15 cellular contexts compared by ENCODE assay signal in the genomic region with DNA sequence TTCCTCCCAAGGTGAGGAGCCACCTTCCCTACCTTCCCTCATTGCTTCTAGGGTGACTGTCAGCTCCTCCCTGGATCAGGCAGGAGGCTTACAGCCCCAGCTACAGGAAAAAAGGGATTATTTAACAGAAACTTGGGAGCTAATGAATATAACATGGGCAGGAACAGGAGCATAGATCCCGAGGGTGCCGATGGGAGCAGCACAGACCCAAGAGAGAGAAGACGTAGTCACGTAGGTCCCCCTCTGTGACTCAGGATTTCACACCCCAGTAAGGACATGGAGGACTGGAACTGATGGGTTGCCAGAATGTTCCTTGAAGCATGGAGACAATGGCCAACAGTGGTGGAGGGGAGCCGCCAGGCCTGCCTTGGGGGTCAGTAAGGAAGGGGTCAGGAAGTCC. TPM values are rescaled to one million over a fixed set of nuclear protein-coding genes. Genes with fewer than 3 reads are reported as not detected.
DNase-seq lines count a peak whose midpoint lies in the region; ATAC-seq, FAIRE-seq and TF ChIP-seq lines count a peak whose summit lies in the region.
"Had no signal": no experiment of that assay in that cellular context is flagged by ENCODE, and none has a peak within 500 bp of the region (broad histone marks: within the 10 kb centered on the region; RNA-seq: fewer than 3 reads in every experiment).

No MANE protein-coding gene starts in this region.

- TF ChIP-seq POLR2A in H1 (IDR thresholded peaks at IDR 0.05; ENCODE audit: control extremely low read depth in 1 of 2, low read depth in 2 of 2, low read length in 2 of 2) = no peak

- no peak overlapping the region for H3K9ac ChIP-seq in H1 (replicated peaks in 1 of 4; ENCODE audit: extremely low read depth in 1 of 4, low read depth in 3 of 4, low read length in 3 of 4)

- H4K91ac ChIP-seq in H1 (replicated peaks; ENCODE audit: insufficient read length, low read length) = no peak overlapping the region

- no peak overlapping the region for H3K4me3 Mint-ChIP-seq in CD4-positive, CD25-positive, alpha-beta regulatory T cell
- H3K4me3 Mint-ChIP-seq in CD4-positive, alpha-beta memory T cell = peak overlapping the region in 1 of 8 donors; percentile 49
- H3K4me3 Mint-ChIP-seq in progenitor cell of endocrine pancreas (ENCODE audit: low read depth) (no peak overlapping the region), HFFc6 (no peak overlapping the region)
- H3K4me3 Mint-ChIP-seq: CD14-positive monocyte, GM23338, H9, IgD-negative memory B cell had no signal

- H3K9me3 ChIP-seq in CD4-positive, CD25-positive, alpha-beta regulatory T cell (ENCODE audit: control insufficient read depth in 2 of 2, low read length in 2 of 2) = no peaks in the 10 kb centered on the region
- H3K9me3 ChIP-seq in CD4-positive, alpha-beta memory T cell (ENCODE audit: control insufficient read depth in 1 of 2, low read length in 2 of 2) = no peaks in the 10 kb centered on the region
- peaks cover 0 to 3% of the 10 kb centered on the region in 2 experiments; a peak in 1 of 4 replicates for H3K9me3 ChIP-seq in H1 (ENCODE audit: insufficient read depth in 2 of 2, low read depth in 1 of 2, low read length in 1 of 2)

- TF ChIP-seq RAD21 in H1 (IDR thresholded peaks at IDR 0.05 in 1 of 2, conservative IDR thresholded peaks at IDR 0.05 in 1 of 2; ENCODE audit: low read depth in 2 of 2, low read length in 2 of 2) = no peak

- H3K79me2 ChIP-seq in H1 (ENCODE audit: control insufficient read depth in 1 of 2, insufficient read depth in 2 of 2, low read length in 2 of 2) = no peaks in the 10 kb centered on the region

- CTCF ChIA-PET in CD4-positive, alpha-beta memory T cell (lab: Charles Lee; ENCODE audit: partially characterized antibody) = no interaction called here
- CTCF ChIA-PET in H1 (lab: Charles Lee; ENCODE audit: partially characterized antibody) = interaction anchor here (0.6 kb wide), 1 partner anchor 487 kb away, joined by 3 read pairs; no protein-coding TSS in a partner anchor

- no peak overlapping the region for H3K4me2 ChIP-seq in H1 (ENCODE audit: insufficient read depth in 1 of 2, low read depth in 2 of 2, low read length in 2 of 2)
- H3K4me2 ChIP-seq: A549, GM23338 had no signal

- no peaks in the 10 kb centered on the region for H3K79me1 ChIP-seq in H1 (ENCODE audit: low read depth, low read length)

- no peak overlapping the region for H2BK120ac ChIP-seq in H1 (replicated peaks; ENCODE audit: low read depth, low read length)

- TF ChIP-seq CTCF in H1 (IDR thresholded peaks at IDR 0.05; ENCODE audit: control extremely low read depth in 1 of 3, insufficient read depth in 1 of 3, low read depth in 1 of 3, low read length in 3 of 3) = no peak
- TF ChIP-seq CTCF in progenitor cell of endocrine pancreas (IDR thresholded peaks at IDR 0.05; ENCODE audit: unreplicated experiment) = no peak
- TF ChIP-seq CTCF in HFFc6 (IDR thresholded peaks at IDR 0.05) = no peak

- H3K27me3 ChIP-seq in CD4-positive, CD25-positive, alpha-beta regulatory T cell (ENCODE audit: control insufficient read depth, insufficient read depth, low read length) = peaks cover 7% of the 10 kb centered on the region
- no peaks in the 10 kb centered on the region for H3K27me3 ChIP-seq in CD4-positive, alpha-beta memory T cell (ENCODE audit: insufficient read depth, low read length)
- no peaks in the 10 kb centered on the region for H3K27me3 ChIP-seq in H1 (replicated peaks in 1 of 4; ENCODE audit: control insufficient read depth in 3 of 4, extremely low read depth in 1 of 4, insufficient read depth in 3 of 4, low read length in 3 of 4)

- 0 out of 2 replicates have a peak overlapping the region, but pooled peaks have one; percentile 8 for H4K8ac ChIP-seq in H1 (ENCODE audit: extremely low read depth, insufficient read depth, low read length)

- no peak overlapping the region for H2AK5ac ChIP-seq in H1 (ENCODE audit: low read depth, low read length)

- no peak overlapping the region for H2AFZ ChIP-seq in H1 (ENCODE audit: low read length)
- H2AFZ ChIP-seq: GM23338 had no signal

- H3K23ac ChIP-seq in H1 (ENCODE audit: insufficient read length) = no peak overlapping the region

- no peak overlapping the region for H2BK12ac ChIP-seq in H1 (ENCODE audit: low read depth, low read length)

- peaks cover 4% of the 10 kb centered on the region for H3K4me1 ChIP-seq in CD4-positive, CD25-positive, alpha-beta regulatory T cell (ENCODE audit: control insufficient read depth, insufficient read depth, low read length, poor library complexity, severe bottlenecking)
- H3K4me1 ChIP-seq in CD4-positive, alpha-beta memory T cell (ENCODE audit: insufficient read depth, low read length) = peaks cover 26% of the 10 kb centered on the region
- peaks cover 0 to 2% (median 0%) of the 10 kb centered on the region in 4 experiments; a peak in 1 of 7 replicates for H3K4me1 ChIP-seq in H1 (replicated peaks in 1 of 4; ENCODE audit: control insufficient read depth in 3 of 4, insufficient read depth in 4 of 4, low read length in 3 of 4)
- H3K4me1 ChIP-seq: A549 had no signal

- no peak overlapping the region for H3K4me3 ChIP-seq in CD4-positive, CD25-positive, alpha-beta regulatory T cell (ENCODE audit: low read depth, low read length)
- no peak overlapping the region for H3K4me3 ChIP-seq in CD4-positive, alpha-beta memory T cell (ENCODE audit: low read length in 2 of 2)
- no peak overlapping the region for H3K4me3 ChIP-seq in H1 (ENCODE audit: extremely low read depth in 1 of 4, insufficient read depth in 2 of 4, low read depth in 3 of 4, low read length in 4 of 4)
- H3K4me3 ChIP-seq: A549, GM12878, GM23338 had no signal

- H3K27me3 Mint-ChIP-seq in CD4-positive, CD25-positive, alpha-beta regulatory T cell = peaks cover 11% of the 10 kb centered on the region
- H3K27me3 Mint-ChIP-seq in CD4-positive, alpha-beta memory T cell = no peaks in the 10 kb centered on the region
- H3K27me3 Mint-ChIP-seq in progenitor cell of endocrine pancreas (peaks cover 17% of the 10 kb centered on the region), HFFc6 (ENCODE audit: insufficient read depth) (peaks cover 41% of the 10 kb centered on the region)

- H3K27ac ChIP-seq in CD4-positive, CD25-positive, alpha-beta regulatory T cell (ENCODE audit: insufficient read depth, low read length, poor library complexity, severe bottlenecking) = no peak overlapping the region
- no peak overlapping the region for H3K27ac ChIP-seq in CD4-positive, alpha-beta memory T cell (ENCODE audit: low read depth, low read length)
- H3K27ac ChIP-seq in H1 (ENCODE audit: low read depth, low read length) = no peak overlapping the region
- H3K27ac ChIP-seq: A549 had no signal

- no peak overlapping the region for H3K4ac ChIP-seq in H1 (replicated peaks; ENCODE audit: insufficient read length, low read depth, low read length)

- peak overlapping the region in 2 of 3 donors; percentile 61 to 72 for H3K27ac Mint-ChIP-seq in CD4-positive, CD25-positive, alpha-beta regulatory T cell
- peak overlapping the region in 4 of 7 donors; percentile 25 to 72 (median 62) for H3K27ac Mint-ChIP-seq in CD4-positive, alpha-beta memory T cell
- peak overlapping the region; percentile 66 for H3K27ac Mint-ChIP-seq in progenitor cell of endocrine pancreas
- no peak overlapping the region for H3K27ac Mint-ChIP-seq in HFFc6
- H3K27ac Mint-ChIP-seq: CD14-positive monocyte, GM23338, H9, IgD-negative memory B cell had no signal

- H4K20me1 ChIP-seq in H1 (replicated peaks in 1 of 2; ENCODE audit: control insufficient read depth in 1 of 2, insufficient read depth in 2 of 2, low read length in 2 of 2) = no peaks in the 10 kb centered on the region

- no peaks in the 10 kb centered on the region for H3K36me3 ChIP-seq in CD4-positive, CD25-positive, alpha-beta regulatory T cell (ENCODE audit: control insufficient read depth, insufficient read depth, low read length)
- no peaks in the 10 kb centered on the region for H3K36me3 ChIP-seq in CD4-positive, alpha-beta memory T cell (ENCODE audit: insufficient read depth, low read length)
- H3K36me3 ChIP-seq in H1 (ENCODE audit: control insufficient read depth in 2 of 4, insufficient read depth in 4 of 4, low read length in 3 of 4) = no peaks in the 10 kb centered on the region

- no peak for DNase-seq in CD4-positive, CD25-positive, alpha-beta regulatory T cell
- DNase-seq in CD4-positive, alpha-beta memory T cell = no peak
- DNase-seq in H1 (ENCODE audit: low read depth in 1 of 2, low spot score in 2 of 2) (no peak), progenitor cell of endocrine pancreas (ENCODE audit: low spot score, unreplicated experiment) (no peak), HFFc6 (no peak)
- DNase-seq: Calu3, DMS 273 treated with DMSO at 0.1 percent for 48 hours, DMS79, H9 had no signal

- H2BK5ac ChIP-seq in H1 (ENCODE audit: low read depth, low read length) = no peak overlapping the region

- peaks cover 6 to 24% (median 10%) of the 10 kb centered on the region in 4 donors for H3K4me1 Mint-ChIP-seq in CD4-positive, CD25-positive, alpha-beta regulatory T cell
- peaks cover 20 to 37% (median 23%) of the 10 kb centered on the region in 4 donors for H3K4me1 Mint-ChIP-seq in CD4-positive, alpha-beta memory T cell
- H3K4me1 Mint-ChIP-seq in progenitor cell of endocrine pancreas (ENCODE audit: low read depth) = no peaks in the 10 kb centered on the region
- no peaks in the 10 kb centered on the region for H3K4me1 Mint-ChIP-seq in HFFc6 (ENCODE audit: low read depth)
- H3K4me1 Mint-ChIP-seq: IgD-negative memory B cell had no signal

- no peak overlapping the region for H2BK20ac ChIP-seq in H1 (ENCODE audit: low read length)

- H3K14ac ChIP-seq in H1 (ENCODE audit: insufficient read length) = no peak overlapping the region

- no peaks in the 10 kb centered on the region for H3K23me2 ChIP-seq in H1 (ENCODE audit: low read depth, low read length)

- 92% methylated on average over 5 of the region's 5 CpGs; no CpG with 5 or more reads in 1 of the 2 experiments for WGBS in H1 (ENCODE audit: extremely low coverage in 1 of 2, insufficient coverage in 1 of 2, insufficient read length in 1 of 2, insufficient replicate concordance in 2 of 2, low coverage in 1 of 2, low lambda C conversion rate in 2 of 2, missing lambda C conversion rate in 1 of 2), 2 experiments

- H3K36me3 Mint-ChIP-seq in CD4-positive, CD25-positive, alpha-beta regulatory T cell = no peaks in the 10 kb centered on the region
- no peaks in the 10 kb centered on the region for H3K36me3 Mint-ChIP-seq in CD4-positive, alpha-beta memory T cell
- H3K36me3 Mint-ChIP-seq in progenitor cell of endocrine pancreas (ENCODE audit: insufficient read depth) (no peaks in the 10 kb centered on the region), HFFc6 (ENCODE audit: low read depth) (no peaks in the 10 kb centered on the region)

- H3K56ac ChIP-seq in H1 (replicated peaks; ENCODE audit: insufficient read length, low read depth, low read length) = no peak overlapping the region

- no peak for TF ChIP-seq EP300 in H1 (IDR thresholded peaks at IDR 0.05; ENCODE audit: borderline replicate concordance in 1 of 2, low read depth in 2 of 2, low read length in 2 of 2)

- POLR2A ChIA-PET in CD4-positive, alpha-beta memory T cell (lab: Charles Lee; ENCODE audit: partially characterized antibody) = no interaction called here
- POLR2A ChIA-PET in H1 (lab: Charles Lee; ENCODE audit: partially characterized antibody) = no interaction called here

- no peak overlapping the region for H4K5ac ChIP-seq in H1 (ENCODE audit: insufficient read length, low read depth, low read length)

- no peak overlapping the region for H3K18ac ChIP-seq in H1 (ENCODE audit: extremely low read depth, low read length)

- intact Hi-C loops in CD4-positive, alpha-beta memory T cell (cut with micrococcal nuclease) = no loop called here

- H2BK15ac ChIP-seq in H1 (ENCODE audit: low read length) = no peak overlapping the region

- ATAC-seq in CD4-positive, CD25-positive, alpha-beta regulatory T cell (ENCODE audit: low read depth in 2 of 2) = no peak
- ATAC-seq in HG03025 (IDR thresholded peaks at IDR 0.05; ENCODE audit: low FRiP score, unreplicated experiment) = no peak
- ATAC-seq: A549, GM12878, GM23338 had no signal

- no peak for FAIRE-seq in H1 (lab: Jason Lieb, UNC)
- FAIRE-seq: A549, GM12878 had no signal

- H3K9me3 Mint-ChIP-seq in CD4-positive, CD25-positive, alpha-beta regulatory T cell = peaks cover 0 to 7% (median 2%) of the 10 kb centered on the region in 7 donors
- H3K9me3 Mint-ChIP-seq in CD4-positive, alpha-beta memory T cell = peaks cover 0 to 7% (median 3%) of the 10 kb centered on the region in 8 donors
- H3K9me3 Mint-ChIP-seq in progenitor cell of endocrine pancreas (ENCODE audit: low read depth) (peaks cover 3% of the 10 kb centered on the region), HFFc6 (no peaks in the 10 kb centered on the region)

RNA-seq across cellular contexts. Expression of a gene that starts 10.3 kb away (rescaled TPM):
- total RNA-seq in CD4-positive, CD25-positive, alpha-beta regulatory T cell = 118 TPM
- polyA plus RNA-seq in CD4-positive, CD25-positive, alpha-beta regulatory T cell = 1 to 10 TPM; 6.5 to 9.0 (median 7.9) TPM
- 10 to 100 TPM; 50.2 to 59.7 TPM for total RNA-seq in CD4-positive, alpha-beta memory T cell
- 10 to 100 TPM in 1 of 2 donors, 1 to 10 TPM in 1; 1.4 to 10.6 TPM for polyA plus RNA-seq in CD4-positive, alpha-beta memory T cell
- 31.3 and 31.5 TPM in 2 replicates for total RNA-seq in H1 (2021; fragmentation: NEBNext Ultra II Directional; extraction: Animal tissue kit (Norgen Biotek cat#: 25700))
- polyA plus RNA-seq in H1 (2011; rRNA removed) = 15.4 and 31.2 TPM in 2 replicates
- 14.3 TPM for polyA plus RNA-seq in H1 (2011; cell fraction: cytosol; rRNA removed)
- 24.1 TPM for polyA plus RNA-seq in H1 (2011; cell fraction: nucleus; rRNA removed)
- 9.7 to 17.8 TPM (median 12.6 TPM) in 4 replicates for polyA plus RNA-seq in H1 (2012, experiment 1 of 2)
- 5.0 TPM for polyA plus RNA-seq in H1 (2012, experiment 2 of 2)
- 14.8 TPM for polyA plus RNA-seq in H1 (2013, experiment 1 of 2)
- polyA plus RNA-seq in H1 (2013, experiment 2 of 2) = 12.6 TPM
- 35.1 and 38.5 TPM in 2 replicates for polyA minus RNA-seq in H1 (2011; rRNA and poly(A)+ RNA removed)
- 26.3 TPM for polyA minus RNA-seq in H1 (2011; cell fraction: cytosol; rRNA and poly(A)+ RNA removed)
- 47.3 TPM for polyA minus RNA-seq in H1 (2011; cell fraction: nucleus; rRNA and poly(A)+ RNA removed)
- 38.4 and 46.2 TPM in 2 replicates for total RNA-seq in progenitor cell of endocrine pancreas
- 10 to 100 TPM in 3 of 6 experiments, 1 to 10 TPM in 3; 7.4 to 13.0 (median 9.5) TPM for total RNA-seq in HFFc6 (2021; fragmentation: NEBNext Ultra II Directional; extraction: Animal tissue kit (Norgen Biotek cat#: 25700))
